In genomic region chr10:103910442-103911000, GRCh38 we compare ENCODE assay signal across 12 cellular contexts. TPM values are rescaled to one million over a fixed set of nuclear protein-coding genes. Genes with fewer than 3 reads are reported as not detected.
DNase-seq lines count a peak whose midpoint lies in the region; ATAC-seq and TF ChIP-seq lines count a peak whose summit lies in the region.
"Had no signal": no experiment of that assay in that cellular context is flagged by ENCODE, and none has a peak within 500 bp of the region (broad histone marks: within the 10 kb centered on the region; RNA-seq: fewer than 3 reads in every experiment).

No MANE protein-coding gene starts in this region.

- peak overlapping the region; percentile 12; the same call in 1 of the 2 replicates for H3K4me2 ChIP-seq in OCI-LY1 (ENCODE audit: low read length)

- peak overlapping the region; percentile 80 for H3K4me3 Mint-ChIP-seq in CD8-positive, alpha-beta T cell
- H3K4me3 Mint-ChIP-seq in chondrocyte (ENCODE audit: unreplicated experiment), result no peak overlapping the region

- no peak overlapping the region for H3K9ac ChIP-seq in OCI-LY1 (ENCODE audit: low read length)

- H3K4me1 Mint-ChIP-seq in CD8-positive, alpha-beta T cell (ENCODE audit: low read depth), result peaks cover 81% of the 10 kb centered on the region
- H3K4me1 Mint-ChIP-seq in chondrocyte (ENCODE audit: low read depth), result peaks cover 53% of the 10 kb centered on the region

- H3K27me3 ChIP-seq in CD8-positive, alpha-beta T cell (ENCODE audit: insufficient read depth, low read length), result no peaks in the 10 kb centered on the region
- H3K27me3 ChIP-seq in OCI-LY1 (ENCODE audit: insufficient read depth, low read length), result no peaks in the 10 kb centered on the region
- H3K27me3 ChIP-seq in psoas muscle (ENCODE audit: insufficient read depth in 3 of 3, low read length in 2 of 3), result no peaks in the 10 kb centered on the region
- H3K27me3 ChIP-seq: brain microvascular endothelial cell had no signal

- peaks cover 92% of the 10 kb centered on the region for H3K4me1 ChIP-seq in CD8-positive, alpha-beta T cell (ENCODE audit: insufficient read depth, low read length)
- H3K4me1 ChIP-seq in OCI-LY1 (ENCODE audit: insufficient read depth, low read length, severe bottlenecking) (peaks cover 23% of the 10 kb centered on the region), psoas muscle (peaks cover 26% of the 10 kb centered on the region)

- peak overlapping the region; percentile 91 for H3K27ac Mint-ChIP-seq in CD8-positive, alpha-beta T cell
- peak overlapping the region; percentile 73 for H3K27ac Mint-ChIP-seq in chondrocyte (ENCODE audit: unreplicated experiment)

- H3K9me3 ChIP-seq in CD8-positive, alpha-beta T cell (ENCODE audit: low read length), result peaks cover 5% of the 10 kb centered on the region
- H3K9me3 ChIP-seq in OCI-LY1 (ENCODE audit: low read length), result peaks cover 3% of the 10 kb centered on the region; the same call in 1 of the 2 replicates
- H3K9me3 ChIP-seq in psoas muscle, result no peaks in the 10 kb centered on the region

- H3K27me3 Mint-ChIP-seq in CD8-positive, alpha-beta T cell (ENCODE audit: low read depth), result no peaks in the 10 kb centered on the region
- H3K27me3 Mint-ChIP-seq in chondrocyte (ENCODE audit: low read depth), result no peaks in the 10 kb centered on the region

- H3K4me3 ChIP-seq in CD8-positive, alpha-beta T cell (ENCODE audit: low read depth, low read length), result peak overlapping the region; percentile 39
- H3K4me3 ChIP-seq in OCI-LY1 (ENCODE audit: low read depth, low read length, poor library complexity, severe bottlenecking), result no peak overlapping the region
- no peak overlapping the region for H3K4me3 ChIP-seq in psoas muscle

- no peak for DNase-seq in CD8-positive, alpha-beta T cell
- DNase-seq in chondrocyte (ENCODE audit: low spot score) (no peak), psoas muscle (no peak), AG08395 (ENCODE audit: low spot score) (no peak), CD1c-positive myeloid dendritic cell (ENCODE audit: extremely low spot score) (no peak)
- no peak for DNase-seq in stimulated activated naive CD4-positive, alpha-beta T cell (lab: John Stamatoyannopoulos, UW)
- DNase-seq: brain microvascular endothelial cell, foreskin melanocyte, NCI-H1092, WERI-Rb-1 had no signal

- H2AFZ ChIP-seq in OCI-LY1 (ENCODE audit: low read length), result no peak overlapping the region

- H3K27ac ChIP-seq in CD8-positive, alpha-beta T cell (ENCODE audit: low read depth, low read length), result peak overlapping the region; percentile 11
- peak overlapping the region; percentile 28 for H3K27ac ChIP-seq in OCI-LY1 (ENCODE audit: low read depth, low read length, poor library complexity, severe bottlenecking)
- peak overlapping the region; percentile 50 for H3K27ac ChIP-seq in psoas muscle
- H3K27ac ChIP-seq: brain microvascular endothelial cell, WERI-Rb-1 had no signal

- H3K36me3 ChIP-seq in CD8-positive, alpha-beta T cell (ENCODE audit: insufficient read depth, low read length), result no peaks in the 10 kb centered on the region
- H3K36me3 ChIP-seq in OCI-LY1 (ENCODE audit: insufficient read depth, low read length) (peaks cover 19% of the 10 kb centered on the region), psoas muscle (ENCODE audit: insufficient read depth in 1 of 2, low read depth in 1 of 2) (peaks cover 2 to 9% of the 10 kb centered on the region in 2 donors)
- H3K36me3 ChIP-seq: brain microvascular endothelial cell, WERI-Rb-1 had no signal

- H4K20me1 ChIP-seq in OCI-LY1 (ENCODE audit: insufficient read depth, low read length), result no peaks in the 10 kb centered on the region

- H3K9me2 ChIP-seq in OCI-LY1 (ENCODE audit: low read depth, low read length), result no peaks in the 10 kb centered on the region

- H3K36me3 Mint-ChIP-seq in CD8-positive, alpha-beta T cell, result peaks cover 26% of the 10 kb centered on the region
- H3K36me3 Mint-ChIP-seq in chondrocyte (ENCODE audit: low read depth), result no peaks in the 10 kb centered on the region

- no peak for ATAC-seq in CD8-positive, alpha-beta T cell
- ATAC-seq in psoas muscle (peak in 1 of 4 donors; percentile 31), HG03139 (IDR thresholded peaks at IDR 0.05; ENCODE audit: unreplicated experiment) (no peak)

- peaks cover 6% of the 10 kb centered on the region for H3K9me3 Mint-ChIP-seq in CD8-positive, alpha-beta T cell
- H3K9me3 Mint-ChIP-seq in chondrocyte (ENCODE audit: low read depth), result no peaks in the 10 kb centered on the region

- WGBS in psoas muscle, 3 donors, result 43 to 68% (median 45%) methylated on average over 4 of the region's 4 CpGs

- H3F3A ChIP-seq in OCI-LY1 (ENCODE audit: insufficient read depth, low read length), result no peaks in the 10 kb centered on the region; the same call in 1 of the 2 replicates

- CTCF ChIA-PET in CD8-positive, alpha-beta T cell (lab: Charles Lee), result interaction anchor here (0.7 to 1.9 kb wide), 8 partner anchors 9 to 353 kb away, joined by 3 to 9 read pairs (median 4); partner anchors contain the start of gene SFR1

- POLR2A ChIA-PET in CD8-positive, alpha-beta T cell (lab: Charles Lee), result interaction anchor here (0.7 to 2.9 kb wide), 7 partner anchors 9 to 229 kb away, joined by 3 to 13 read pairs (median 4); partner anchors contain the start of gene SFR1

- no peak for TF ChIP-seq CTCF in CD8-positive, alpha-beta T cell (IDR thresholded peaks at IDR 0.05)
- TF ChIP-seq CTCF in OCI-LY1 (IDR thresholded peaks at IDR 0.05; ENCODE audit: low read length) (no peak), chondrocyte (IDR thresholded peaks at IDR 0.05) (no peak), psoas muscle (IDR thresholded peaks at IDR 0.05) (no peak)

- no peaks in the 10 kb centered on the region for H3K79me2 ChIP-seq in OCI-LY1 (ENCODE audit: insufficient read depth, low read length)

- intact Hi-C loops in CD8-positive, alpha-beta T cell (cut with DNase I, micrococcal nuclease), result loop anchor here (2.0 to 10.0 kb wide), 2 partner anchors 210 to 424 kb away; partner anchors contain the start of gene ITPRIP (in 1 of the 2)
- intact Hi-C loops in psoas muscle (cut with DNase I), result loop anchor here in 1 of 2 donors (5.0 kb wide), 1 partner anchor 212 kb away; the partner anchor contains the start of gene SFR1

RNA-seq across cellular contexts. Expression of gene STN1, which starts 7.5 kb away (rescaled TPM):
- 10 to 100 TPM; 14.2 to 14.8 TPM for total RNA-seq in CD8-positive, alpha-beta T cell
- total RNA-seq in chondrocyte, result 15.8 to 22.5 TPM (median 20.4 TPM) in 3 replicates
- 10 to 100 TPM; 15.4 to 22.7 (median 18.8) TPM for total RNA-seq in psoas muscle
- polyA plus RNA-seq in psoas muscle, result 10 to 100 TPM; 15.3 to 19.8 (median 15.9) TPM

RNA-seq across cellular contexts. Expression of gene SH3PXD2A, which starts 55.1 kb away (rescaled TPM):
- total RNA-seq in CD8-positive, alpha-beta T cell, result 1 to 10 TPM; 7.6 to 9.2 TPM
- total RNA-seq in chondrocyte (40.2 to 46.0 TPM (median 45.7 TPM) in 3 replicates), psoas muscle (10 to 100 TPM; 10.6 to 57.7 (median 31.4) TPM)
- polyA plus RNA-seq in psoas muscle, result 1 to 10 TPM; 3.0 to 5.9 (median 4.1) TPM

RNA-seq across cellular contexts. Expression of gene SLK, which starts 56.4 kb away (rescaled TPM):
- 10 to 100 TPM; 23.8 to 24.6 TPM for total RNA-seq in CD8-positive, alpha-beta T cell
- 30.8 to 33.5 TPM (median 30.9 TPM) in 3 replicates for total RNA-seq in chondrocyte
- 10 to 100 TPM; 36.6 to 48.6 (median 41.0) TPM for total RNA-seq in psoas muscle
- 10 to 100 TPM; 15.5 to 35.7 (median 22.6) TPM for polyA plus RNA-seq in psoas muscle
